Comparison of ENCODE assay signal across 2 cellular contexts in the genomic region with DNA sequence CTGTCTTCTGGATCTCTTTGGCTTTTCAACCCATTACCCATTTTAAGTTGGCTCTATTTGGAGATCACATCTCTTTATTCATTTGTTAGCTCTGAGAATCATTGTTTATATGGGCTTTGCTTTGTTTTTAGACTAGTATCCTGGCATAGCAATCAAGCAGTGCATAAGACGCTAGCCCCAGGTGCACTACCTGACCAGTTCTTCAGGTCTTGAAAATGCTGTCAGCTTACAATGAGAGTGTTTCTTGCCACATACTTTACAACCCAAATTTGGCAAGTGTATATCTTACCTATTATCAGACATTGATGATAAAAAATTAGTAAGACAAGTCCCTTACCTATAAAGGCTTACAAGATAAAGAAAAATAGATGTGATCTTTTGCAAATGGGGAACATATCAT.
A peak's percentile ranks its signal among the peaks of the same experiment; 100 is the strongest.
TF ChIP-seq lines count a peak whose summit lies in the region.

No MANE protein-coding gene starts in this region.

TF ChIP-seq in SK-N-SH treated with all-trans-retinoic acid at 6 μM for 48 hours, 23 proteins besides CTCF, POLR2A, EP300 and RAD21:
- TF ChIP-seq, protein P1, sequence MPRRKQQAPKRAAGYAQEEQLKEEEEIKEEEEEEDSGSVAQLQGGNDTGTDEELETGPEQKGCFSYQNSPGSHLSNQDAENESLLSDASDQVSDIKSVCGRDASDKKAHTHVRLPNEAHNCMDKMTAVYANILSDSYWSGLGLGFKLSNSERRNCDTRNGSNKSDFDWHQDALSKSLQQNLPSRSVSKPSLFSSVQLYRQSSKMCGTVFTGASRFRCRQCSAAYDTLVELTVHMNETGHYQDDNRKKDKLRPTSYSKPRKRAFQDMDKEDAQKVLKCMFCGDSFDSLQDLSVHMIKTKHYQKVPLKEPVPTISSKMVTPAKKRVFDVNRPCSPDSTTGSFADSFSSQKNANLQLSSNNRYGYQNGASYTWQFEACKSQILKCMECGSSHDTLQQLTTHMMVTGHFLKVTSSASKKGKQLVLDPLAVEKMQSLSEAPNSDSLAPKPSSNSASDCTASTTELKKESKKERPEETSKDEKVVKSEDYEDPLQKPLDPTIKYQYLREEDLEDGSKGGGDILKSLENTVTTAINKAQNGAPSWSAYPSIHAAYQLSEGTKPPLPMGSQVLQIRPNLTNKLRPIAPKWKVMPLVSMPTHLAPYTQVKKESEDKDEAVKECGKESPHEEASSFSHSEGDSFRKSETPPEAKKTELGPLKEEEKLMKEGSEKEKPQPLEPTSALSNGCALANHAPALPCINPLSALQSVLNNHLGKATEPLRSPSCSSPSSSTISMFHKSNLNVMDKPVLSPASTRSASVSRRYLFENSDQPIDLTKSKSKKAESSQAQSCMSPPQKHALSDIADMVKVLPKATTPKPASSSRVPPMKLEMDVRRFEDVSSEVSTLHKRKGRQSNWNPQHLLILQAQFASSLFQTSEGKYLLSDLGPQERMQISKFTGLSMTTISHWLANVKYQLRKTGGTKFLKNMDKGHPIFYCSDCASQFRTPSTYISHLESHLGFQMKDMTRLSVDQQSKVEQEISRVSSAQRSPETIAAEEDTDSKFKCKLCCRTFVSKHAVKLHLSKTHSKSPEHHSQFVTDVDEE (CRISPR knock-in tag; IDR thresholded peaks at IDR 0.05): no peak
- 0 out of 2 replicates have a peak, but pooled peaks have one; percentile 1 for TF ChIP-seq ISL1 (CRISPR knock-in tag; IDR thresholded peaks at IDR 0.05)

TF ChIP-seq in SK-N-SH, 30 proteins besides CTCF, POLR2A, EP300 and RAD21 (continued from another document):
- TF ChIP-seq, protein P2, sequence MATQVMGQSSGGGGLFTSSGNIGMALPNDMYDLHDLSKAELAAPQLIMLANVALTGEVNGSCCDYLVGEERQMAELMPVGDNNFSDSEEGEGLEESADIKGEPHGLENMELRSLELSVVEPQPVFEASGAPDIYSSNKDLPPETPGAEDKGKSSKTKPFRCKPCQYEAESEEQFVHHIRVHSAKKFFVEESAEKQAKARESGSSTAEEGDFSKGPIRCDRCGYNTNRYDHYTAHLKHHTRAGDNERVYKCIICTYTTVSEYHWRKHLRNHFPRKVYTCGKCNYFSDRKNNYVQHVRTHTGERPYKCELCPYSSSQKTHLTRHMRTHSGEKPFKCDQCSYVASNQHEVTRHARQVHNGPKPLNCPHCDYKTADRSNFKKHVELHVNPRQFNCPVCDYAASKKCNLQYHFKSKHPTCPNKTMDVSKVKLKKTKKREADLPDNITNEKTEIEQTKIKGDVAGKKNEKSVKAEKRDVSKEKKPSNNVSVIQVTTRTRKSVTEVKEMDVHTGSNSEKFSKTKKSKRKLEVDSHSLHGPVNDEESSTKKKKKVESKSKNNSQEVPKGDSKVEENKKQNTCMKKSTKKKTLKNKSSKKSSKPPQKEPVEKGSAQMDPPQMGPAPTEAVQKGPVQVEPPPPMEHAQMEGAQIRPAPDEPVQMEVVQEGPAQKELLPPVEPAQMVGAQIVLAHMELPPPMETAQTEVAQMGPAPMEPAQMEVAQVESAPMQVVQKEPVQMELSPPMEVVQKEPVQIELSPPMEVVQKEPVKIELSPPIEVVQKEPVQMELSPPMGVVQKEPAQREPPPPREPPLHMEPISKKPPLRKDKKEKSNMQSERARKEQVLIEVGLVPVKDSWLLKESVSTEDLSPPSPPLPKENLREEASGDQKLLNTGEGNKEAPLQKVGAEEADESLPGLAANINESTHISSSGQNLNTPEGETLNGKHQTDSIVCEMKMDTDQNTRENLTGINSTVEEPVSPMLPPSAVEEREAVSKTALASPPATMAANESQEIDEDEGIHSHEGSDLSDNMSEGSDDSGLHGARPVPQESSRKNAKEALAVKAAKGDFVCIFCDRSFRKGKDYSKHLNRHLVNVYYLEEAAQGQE (IDR thresholded peaks at IDR 0.05; ENCODE audit: low read depth, low read length): no peak
- TF ChIP-seq, protein P3, sequence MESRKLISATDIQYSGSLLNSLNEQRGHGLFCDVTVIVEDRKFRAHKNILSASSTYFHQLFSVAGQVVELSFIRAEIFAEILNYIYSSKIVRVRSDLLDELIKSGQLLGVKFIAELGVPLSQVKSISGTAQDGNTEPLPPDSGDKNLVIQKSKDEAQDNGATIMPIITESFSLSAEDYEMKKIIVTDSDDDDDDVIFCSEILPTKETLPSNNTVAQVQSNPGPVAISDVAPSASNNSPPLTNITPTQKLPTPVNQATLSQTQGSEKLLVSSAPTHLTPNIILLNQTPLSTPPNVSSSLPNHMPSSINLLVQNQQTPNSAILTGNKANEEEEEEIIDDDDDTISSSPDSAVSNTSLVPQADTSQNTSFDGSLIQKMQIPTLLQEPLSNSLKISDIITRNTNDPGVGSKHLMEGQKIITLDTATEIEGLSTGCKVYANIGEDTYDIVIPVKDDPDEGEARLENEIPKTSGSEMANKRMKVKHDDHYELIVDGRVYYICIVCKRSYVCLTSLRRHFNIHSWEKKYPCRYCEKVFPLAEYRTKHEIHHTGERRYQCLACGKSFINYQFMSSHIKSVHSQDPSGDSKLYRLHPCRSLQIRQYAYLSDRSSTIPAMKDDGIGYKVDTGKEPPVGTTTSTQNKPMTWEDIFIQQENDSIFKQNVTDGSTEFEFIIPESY (IDR thresholded peaks at IDR 0.05; ENCODE audit: borderline replicate concordance, low read depth): no peak
- no peak for TF ChIP-seq CHD2 (IDR thresholded peaks at IDR 0.05; ENCODE audit: low read length, partially characterized antibody)
- TF ChIP-seq TEAD4 (IDR thresholded peaks at IDR 0.05; ENCODE audit: borderline replicate concordance, insufficient read depth): no peak
